Comparison of ENCODE assay signal across 11 cellular contexts in genomic region chr15:95581595-95581994, GRCh38.
"Had no signal": no experiment of that assay in that cellular context is flagged by ENCODE, and none has a peak within 500 bp of the region (broad histone marks: within the 10 kb centered on the region; RNA-seq: fewer than 3 reads in every experiment).

No MANE protein-coding gene starts in this region.

- H3K27ac Mint-ChIP-seq: GM23338, HFFc6 had no signal

- DNase-seq: GM23248, GOT3, H7, H9, HCEC 1CT, HFFc6 had no signal

- H3K36me3 ChIP-seq: HAP-1 had no signal

- H3K27ac ChIP-seq: GM23248 had no signal

- H3K9me3 Mint-ChIP-seq: GM23338, H9, HFFc6 had no signal

- ATAC-seq: GM23338, HCT116 had no signal

- H2AFZ ChIP-seq: GM23248, GM23338 had no signal

- H3K4me2 ChIP-seq: GM23338 had no signal

- H3K9me3 ChIP-seq: HAP-1 had no signal

- H3K4me1 ChIP-seq: HAP-1 had no signal

- FAIRE-seq: H1, H54 had no signal

- H3K9ac ChIP-seq: GM23248 had no signal

- H3K4me3 ChIP-seq: GM23248, GM23338, HAP-1 had no signal

- H3K4me1 Mint-ChIP-seq: GM23338, H9 had no signal

- H3K4me3 Mint-ChIP-seq: GM23338, H9, HFFc6 had no signal
